ENCODE assay signal across 13 cellular contexts in the genomic region with DNA sequence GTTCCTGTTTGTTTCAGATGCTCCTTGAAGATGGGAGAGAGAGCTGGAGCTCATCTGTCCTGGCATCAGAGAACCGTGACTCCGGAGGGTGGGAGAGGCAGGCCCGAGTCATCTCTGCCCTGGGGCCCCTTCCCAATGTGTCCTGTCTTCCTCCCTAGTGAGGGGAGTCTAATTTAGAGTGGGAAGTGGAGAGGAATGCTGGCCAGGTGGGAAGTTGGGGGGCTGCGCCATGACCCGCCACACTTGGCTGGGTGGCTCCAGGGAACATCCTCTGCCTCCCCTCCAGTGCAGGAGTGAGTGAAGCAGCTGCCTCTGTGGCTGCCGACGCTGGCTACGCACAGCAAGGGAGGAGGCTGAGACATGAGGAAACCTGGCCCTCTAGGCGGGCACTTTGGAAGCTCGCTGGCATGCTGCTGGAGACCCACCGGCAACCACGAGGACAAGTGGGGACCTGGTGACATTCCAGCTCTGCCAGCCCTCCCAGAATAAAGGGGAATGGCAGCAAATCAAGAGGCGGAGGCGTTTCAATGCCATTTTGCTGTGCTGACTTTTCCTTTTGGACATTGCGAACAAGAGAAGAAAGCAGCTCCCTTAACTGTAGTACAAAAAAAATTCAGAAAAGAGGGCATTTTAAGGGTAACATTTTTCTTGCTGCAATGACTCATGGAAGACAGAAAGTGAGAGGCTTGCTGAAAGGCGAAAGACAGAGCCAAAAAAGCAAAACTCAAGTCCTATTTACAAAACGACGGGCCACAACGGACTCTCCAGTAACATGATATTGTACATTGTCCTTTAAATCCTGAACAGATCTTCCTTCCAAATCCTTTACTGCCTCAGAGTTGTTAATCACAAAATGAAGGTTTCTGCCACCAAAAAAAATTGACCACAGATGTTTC.
DNase-seq lines count a peak whose midpoint lies in the region; ATAC-seq and TF ChIP-seq lines count a peak whose summit lies in the region.
"Had no signal": no experiment of that assay in that cellular context is flagged by ENCODE, and none has a peak within 500 bp of the region (broad histone marks: within the 10 kb centered on the region; RNA-seq: fewer than 3 reads in every experiment).

No MANE protein-coding gene starts in this region.

- peaks cover 0 to 14% (median 0%) of the 10 kb centered on the region in 3 donors for H3K4me1 ChIP-seq in gastroesophageal sphincter
- peaks cover 0 to 27% (median 21%) of the 10 kb centered on the region in 4 donors for H3K4me1 ChIP-seq in sigmoid colon
- H3K4me1 ChIP-seq: left ventricle myocardium inferior had no signal

- WGBS in gastroesophageal sphincter (ENCODE audit: low coverage in 1 of 2), 2 donors, result 74 to 81% methylated on average over 5 to 8 of the region's 19 CpGs
- WGBS in sigmoid colon, 2 donors, result 88 to 93% methylated on average over 19 of the region's 19 CpGs

- H3K36me3 ChIP-seq in gastroesophageal sphincter (no peaks in the 10 kb centered on the region), sigmoid colon (no peaks in the 10 kb centered on the region)
- H3K36me3 ChIP-seq: left ventricle myocardium inferior, WERI-Rb-1 had no signal

- H3K27me3 ChIP-seq in gastroesophageal sphincter (no peaks in the 10 kb centered on the region), sigmoid colon (no peaks in the 10 kb centered on the region)

- TF ChIP-seq CTCF in gastroesophageal sphincter (IDR thresholded peaks at IDR 0.05) (no peak), sigmoid colon (IDR thresholded peaks at IDR 0.05) (no peak)

- TF ChIP-seq POLR2A in gastroesophageal sphincter (IDR thresholded peaks at IDR 0.05) (no peak), sigmoid colon (IDR thresholded peaks at IDR 0.05) (no peak)

- H3K27ac ChIP-seq in gastroesophageal sphincter, result peak overlapping the region in 3 of 4 donors; percentile 31 to 32 (median 32)
- H3K27ac ChIP-seq in sigmoid colon, result peak overlapping the region; percentile 34 to 84 (median 65)
- H3K27ac ChIP-seq: left ventricle myocardium inferior, WERI-Rb-1 had no signal

- peak; percentile 57 for DNase-seq in EH (ENCODE audit: low read depth)
- DNase-seq in amniotic epithelial cell (ENCODE audit: low read depth), result peak; percentile 8
- no peak for DNase-seq in sigmoid colon
- DNase-seq in NCI-H446 (lab: John Stamatoyannopoulos, UW), result no peak
- DNase-seq in HK-2 (ENCODE audit: unreplicated experiment), result no peak
- DNase-seq in RPMI8226, result no peak
- DNase-seq: activated naive CD4-positive, alpha-beta T cell treated with anti-CD3 and anti-CD28 coated beads for 36 hours; cerebellar nuclear complex; DND-41; left ventricle myocardium inferior; WERI-Rb-1 had no signal

- no peak for ATAC-seq in gastroesophageal sphincter
- no peak for ATAC-seq in GM21526 (IDR thresholded peaks at IDR 0.05; ENCODE audit: low FRiP score, unreplicated experiment)

- H3K4me3 ChIP-seq in gastroesophageal sphincter (no peak overlapping the region), sigmoid colon (no peak overlapping the region)
- H3K4me3 ChIP-seq: left ventricle myocardium inferior had no signal

- intact Hi-C loops in sigmoid colon (cut with DNase I), result loop anchor here (5.0 to 10.0 kb wide), 4 partner anchors 99 to 484 kb away; no protein-coding TSS in a partner anchor

- H3K9me3 ChIP-seq in gastroesophageal sphincter, result no peaks in the 10 kb centered on the region
- H3K9me3 ChIP-seq in sigmoid colon, result no peaks in the 10 kb centered on the region
- H3K9me3 ChIP-seq: left ventricle myocardium inferior had no signal

- TF ChIP-seq EP300 in gastroesophageal sphincter (IDR thresholded peaks at IDR 0.05), result no peak
- no peak for TF ChIP-seq EP300 in sigmoid colon (IDR thresholded peaks at IDR 0.05)

Comparison
In these comparisons a context has a peak if more than half of its experiments do, and no peak if none do; other contexts are left out.
1. DNase-seq: peak in EH (single experiment) and amniotic epithelial cell (single experiment); none in sigmoid colon (single experiment), NCI-H446 (0 of 2), HK-2 (single experiment) and RPMI8226 (single experiment).